Comparison of ENCODE assay signal across 1 cellular context in the genomic region with DNA sequence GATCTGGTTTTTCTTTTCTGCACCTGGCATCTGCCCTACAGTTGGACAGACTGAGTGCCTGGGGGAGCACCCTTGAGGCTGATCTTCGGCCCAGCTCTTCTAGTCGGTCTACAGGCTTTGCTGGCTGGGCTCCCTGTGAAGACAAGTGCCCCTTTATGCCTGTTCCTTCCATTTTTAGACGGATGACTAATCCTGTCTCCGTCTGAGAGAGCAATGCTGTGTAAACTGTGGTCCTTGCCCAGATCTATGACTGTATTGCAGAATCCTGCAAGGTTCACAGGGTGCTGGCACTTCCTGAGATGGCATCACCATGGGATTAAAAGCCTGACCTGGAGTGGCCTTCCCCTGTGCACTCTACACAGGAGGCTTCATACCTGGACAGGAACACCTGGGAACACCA.
TF ChIP-seq lines count a peak whose summit lies in the region.

No MANE protein-coding gene starts in this region.

TF ChIP-seq in SK-N-SH, 30 proteins besides CTCF, POLR2A, EP300 and RAD21 (continued from another document):
- TF ChIP-seq, protein P1, sequence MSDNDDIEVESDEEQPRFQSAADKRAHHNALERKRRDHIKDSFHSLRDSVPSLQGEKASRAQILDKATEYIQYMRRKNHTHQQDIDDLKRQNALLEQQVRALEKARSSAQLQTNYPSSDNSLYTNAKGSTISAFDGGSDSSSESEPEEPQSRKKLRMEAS (IDR thresholded peaks at IDR 0.05; ENCODE audit: low read depth), result no peak
- TF ChIP-seq GATA2 (CRISPR knock-in tag; IDR thresholded peaks at IDR 0.05) (no peak), NFIC (IDR thresholded peaks at IDR 0.05; ENCODE audit: borderline replicate concordance) (peak; percentile 77), JUND (IDR thresholded peaks at IDR 0.05) (peak; percentile 74)
- TF ChIP-seq, protein P2, sequence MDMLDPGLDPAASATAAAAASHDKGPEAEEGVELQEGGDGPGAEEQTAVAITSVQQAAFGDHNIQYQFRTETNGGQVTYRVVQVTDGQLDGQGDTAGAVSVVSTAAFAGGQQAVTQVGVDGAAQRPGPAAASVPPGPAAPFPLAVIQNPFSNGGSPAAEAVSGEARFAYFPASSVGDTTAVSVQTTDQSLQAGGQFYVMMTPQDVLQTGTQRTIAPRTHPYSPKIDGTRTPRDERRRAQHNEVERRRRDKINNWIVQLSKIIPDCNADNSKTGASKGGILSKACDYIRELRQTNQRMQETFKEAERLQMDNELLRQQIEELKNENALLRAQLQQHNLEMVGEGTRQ (IDR thresholded peaks at IDR 0.05; ENCODE audit: borderline replicate concordance, low read depth, low read length), result no peak
